Comparison of ENCODE assay signal across 23 cellular contexts in the genomic region with DNA sequence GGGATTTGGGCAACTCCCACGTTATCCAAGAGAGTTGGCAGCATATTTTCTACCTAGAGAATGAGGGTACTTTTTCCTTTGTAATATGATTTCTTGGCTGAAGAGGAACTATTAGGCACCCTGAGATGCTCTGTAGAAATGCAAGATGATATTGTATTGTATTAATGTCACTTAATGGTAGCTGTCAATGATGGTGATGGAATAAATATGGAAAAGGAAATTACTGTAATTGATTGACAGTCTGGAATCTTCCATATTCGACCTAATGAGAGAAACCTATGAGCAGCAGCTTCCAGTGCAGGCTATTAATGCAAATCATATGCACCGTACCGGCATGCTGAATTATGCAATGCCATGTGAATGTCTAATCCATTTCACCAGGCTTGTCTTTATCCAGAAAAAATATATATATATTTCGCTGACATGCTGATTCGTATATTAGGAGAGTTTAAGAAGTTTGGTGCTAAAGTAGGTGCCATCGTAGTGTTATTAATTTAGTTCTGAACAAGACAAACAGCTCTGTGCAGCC.
"Had no signal": no experiment of that assay in that cellular context is flagged by ENCODE, and none has a peak within 500 bp of the region (broad histone marks: within the 10 kb centered on the region; RNA-seq: fewer than 3 reads in every experiment).

No MANE protein-coding gene starts in this region.

- H3K9me3 ChIP-seq: esophagus muscularis mucosa, gastroesophageal sphincter, heart right ventricle, left lung, lower lobe of right lung, mucosa of descending colon had no signal

- H3K4me3 Mint-ChIP-seq: mesothelial cell of epicardium, naive B cell had no signal

- H3K4me3 ChIP-seq: coronary artery, dorsolateral prefrontal cortex, esophagus muscularis mucosa, gastroesophageal sphincter, heart right ventricle, left lung, lower lobe of right lung, mucosa of descending colon had no signal

- H3K36me3 Mint-ChIP-seq: mesothelial cell of epicardium, naive B cell had no signal

- H3K27ac Mint-ChIP-seq: mesothelial cell of epicardium had no signal

- FAIRE-seq: endothelial cell of umbilical vein, frontal cortex, islet of Langerhans, keratinocyte had no signal

- DNase-seq: dermis blood vessel endothelial cell; dorsolateral prefrontal cortex; effector CD4-positive, alpha-beta T cell; effector memory CD4-positive, alpha-beta T cell; foreskin keratinocyte; glutamatergic neuron; heart right ventricle; hippocampal formation; left cardiac atrium; left lung; left ventricle myocardium superior; lower lobe of right lung; mesenchymal stem cell; mucosa of descending colon; naive B cell had no signal

- H3K27ac ChIP-seq: coronary artery, dorsolateral prefrontal cortex, esophagus muscularis mucosa, foreskin keratinocyte, gastroesophageal sphincter, heart right ventricle, left lung, lower lobe of right lung had no signal

- H3K36me3 ChIP-seq: esophagus muscularis mucosa, gastroesophageal sphincter, heart right ventricle, left lung, lower lobe of right lung had no signal

- H3K27me3 Mint-ChIP-seq: naive B cell had no signal

- H3K27me3 ChIP-seq: esophagus muscularis mucosa, foreskin keratinocyte, gastroesophageal sphincter, heart right ventricle, left lung had no signal
